Comparison of ENCODE assay signal across 8 cellular contexts in genomic region chr7:56074371-56074791, GRCh38. TPM values are rescaled to one million over a fixed set of nuclear protein-coding genes. Genes with fewer than 3 reads are reported as not detected.
DNase-seq lines count a peak whose midpoint lies in the region; ATAC-seq and TF ChIP-seq lines count a peak whose summit lies in the region.

No MANE protein-coding gene starts in this region.

- H3K36me3 ChIP-seq in Caco-2 (ENCODE audit: control insufficient read depth, insufficient read depth, low read length): peaks cover 6% of the 10 kb centered on the region

- H3K27me3 Mint-ChIP-seq in Caco-2 (ENCODE audit: insufficient read depth, unreplicated experiment): no peaks in the 10 kb centered on the region
- no peaks in the 10 kb centered on the region for H3K27me3 Mint-ChIP-seq in activated CD8-positive, alpha-beta T cell treated with anti-CD3 and anti-CD28 coated beads, Interleukin-2, amount 10 ng/mL, durations not matched to agents 7 days and 5 days (ENCODE audit: low read depth)
- no peaks in the 10 kb centered on the region for H3K27me3 Mint-ChIP-seq in effector memory CD8-positive, alpha-beta T cell
- no peaks in the 10 kb centered on the region for H3K27me3 Mint-ChIP-seq in mesothelial cell of epicardium (ENCODE audit: low read depth)

- TF ChIP-seq CTCF in Caco-2 (IDR thresholded peaks at IDR 0.05; ENCODE audit: insufficient read depth in 1 of 2, low read depth in 1 of 2, low read length in 1 of 2, severe bottlenecking in 1 of 2, unreplicated experiment in 1 of 2) (peak; percentile 81 to 89), mesothelial cell of epicardium (IDR thresholded peaks at IDR 0.05; ENCODE audit: unreplicated experiment) (peak; percentile 74)

- CTCF ChIA-PET in Caco-2 (lab: Charles Lee): interaction anchor here (0.5 to 1.5 kb wide), 5 partner anchors 9 to 69 kb away, joined by 3 to 8 read pairs (median 4); partner anchors contain the start of genes CCT6A and PSPH
- CTCF ChIA-PET in activated CD8-positive, alpha-beta T cell treated with anti-CD3 and anti-CD28 coated beads, Interleukin-2, amount 10 ng/mL, durations not matched to agents 7 days and 5 days (lab: Charles Lee): interaction anchor here (0.6 to 3.2 kb wide), 19 partner anchors 10 to 433 kb away, joined by 3 to 26 read pairs (median 6); partner anchors contain the start of genes CCT6A, CHCHD2, PSPH and SUMF2

- H3K27me3 ChIP-seq in Caco-2 (replicated peaks; ENCODE audit: control insufficient read depth, insufficient read depth, low read length): no peaks in the 10 kb centered on the region

- H3K4me3 Mint-ChIP-seq in Caco-2 (ENCODE audit: unreplicated experiment) (no peak overlapping the region), mesothelial cell of epicardium (no peak overlapping the region)
- no peak overlapping the region for H3K4me3 Mint-ChIP-seq in activated CD8-positive, alpha-beta T cell treated with anti-CD3 and anti-CD28 coated beads, Interleukin-2, amount 10 ng/mL, durations not matched to agents 7 days and 5 days
- no peak overlapping the region for H3K4me3 Mint-ChIP-seq in effector memory CD8-positive, alpha-beta T cell

- H3K4me3 ChIP-seq in Caco-2 (ENCODE audit: low read depth, low read length): no peak overlapping the region

- ATAC-seq in GM19463 (IDR thresholded peaks at IDR 0.05; ENCODE audit: unreplicated experiment) (peak; percentile 98), HG03521 (IDR thresholded peaks at IDR 0.05; ENCODE audit: unreplicated experiment) (peak; percentile 94)
- peak; percentile 90 for ATAC-seq in activated CD8-positive, alpha-beta T cell treated with anti-CD3 and anti-CD28 coated beads, Interleukin-2, amount 10 ng/mL, durations not matched to agents 7 days and 5 days
- ATAC-seq in effector memory CD8-positive, alpha-beta T cell (replicated peaks): peak; percentile 93

- no peaks in the 10 kb centered on the region for H3K9me3 ChIP-seq in Caco-2

- peaks cover 13% of the 10 kb centered on the region for H3K4me1 Mint-ChIP-seq in Caco-2 (ENCODE audit: low read depth, unreplicated experiment)
- peaks cover 5% of the 10 kb centered on the region for H3K4me1 Mint-ChIP-seq in activated CD8-positive, alpha-beta T cell treated with anti-CD3 and anti-CD28 coated beads, Interleukin-2, amount 10 ng/mL, durations not matched to agents 7 days and 5 days (ENCODE audit: low read depth)
- peaks cover 4 to 5% of the 10 kb centered on the region in 2 donors for H3K4me1 Mint-ChIP-seq in effector memory CD8-positive, alpha-beta T cell (ENCODE audit: low read depth in 2 of 2)
- H3K4me1 Mint-ChIP-seq in mesothelial cell of epicardium: peaks cover 2% of the 10 kb centered on the region

- POLR2A ChIA-PET in Caco-2 (lab: Charles Lee): no interaction called here
- POLR2A ChIA-PET in activated CD8-positive, alpha-beta T cell treated with anti-CD3 and anti-CD28 coated beads, Interleukin-2, amount 10 ng/mL, durations not matched to agents 7 days and 5 days (lab: Charles Lee): interaction anchor here (0.7 kb wide), 1 partner anchor 423 kb away, joined by 3 read pairs; no protein-coding TSS in a partner anchor

- H3K27ac Mint-ChIP-seq in Caco-2 (ENCODE audit: unreplicated experiment) (peak overlapping the region; percentile 30), mesothelial cell of epicardium (peak overlapping the region; percentile 73)
- peak overlapping the region; percentile 50 for H3K27ac Mint-ChIP-seq in activated CD8-positive, alpha-beta T cell treated with anti-CD3 and anti-CD28 coated beads, Interleukin-2, amount 10 ng/mL, durations not matched to agents 7 days and 5 days
- H3K27ac Mint-ChIP-seq in effector memory CD8-positive, alpha-beta T cell: no peak overlapping the region

- peaks cover 26% of the 10 kb centered on the region for H3K36me3 Mint-ChIP-seq in Caco-2 (ENCODE audit: insufficient read depth, unreplicated experiment)
- peaks cover 40% of the 10 kb centered on the region for H3K36me3 Mint-ChIP-seq in activated CD8-positive, alpha-beta T cell treated with anti-CD3 and anti-CD28 coated beads, Interleukin-2, amount 10 ng/mL, durations not matched to agents 7 days and 5 days (ENCODE audit: low read depth)
- H3K36me3 Mint-ChIP-seq in effector memory CD8-positive, alpha-beta T cell (ENCODE audit: insufficient read depth): peaks cover 44% of the 10 kb centered on the region
- H3K36me3 Mint-ChIP-seq in mesothelial cell of epicardium: peaks cover 29% of the 10 kb centered on the region

- intact Hi-C loops in Caco-2 (cut with micrococcal nuclease; ENCODE audit: unreplicated experiment): loop anchor here (1.0 to 10.0 kb wide), 6 partner anchors 69 to 480 kb away; partner anchors contain the start of gene ZNF713

- no TSS peak for BruUV-seq in Caco-2 (replicated peaks; lab: Mats Ljungman, UMichigan)

- no peaks in the 10 kb centered on the region for H3K9me3 Mint-ChIP-seq in Caco-2 (ENCODE audit: unreplicated experiment)
- no peaks in the 10 kb centered on the region for H3K9me3 Mint-ChIP-seq in activated CD8-positive, alpha-beta T cell treated with anti-CD3 and anti-CD28 coated beads, Interleukin-2, amount 10 ng/mL, durations not matched to agents 7 days and 5 days (ENCODE audit: insufficient read depth)
- H3K9me3 Mint-ChIP-seq in effector memory CD8-positive, alpha-beta T cell: no peaks in the 10 kb centered on the region
- H3K9me3 Mint-ChIP-seq in mesothelial cell of epicardium: no peaks in the 10 kb centered on the region

- H3K4me1 ChIP-seq in Caco-2: no peaks in the 10 kb centered on the region

- DNase-seq in Caco-2: peak; percentile 77 to 89
- peak; percentile 85 for DNase-seq in NCI-H82 treated with DMSO at 0.1 percent for 48 hours (lab: John Stamatoyannopoulos, UW; ENCODE audit: unreplicated experiment)
- DNase-seq in activated CD8-positive, alpha-beta T cell treated with anti-CD3 and anti-CD28 coated beads, Interleukin-2, amount 10 ng/mL, durations not matched to agents 7 days and 5 days: peak; percentile 70
- peak; percentile 57 to 71 (median 69) for DNase-seq in effector memory CD8-positive, alpha-beta T cell
- peak in 1 of 2 experiments; percentile 85 for DNase-seq in mesothelial cell of epicardium (ENCODE audit: low spot score in 2 of 2, unreplicated experiment in 2 of 2)
- peak; percentile 17 to 48 for DNase-seq in stimulated activated CD8-positive, alpha-beta memory T cell treated with anti-CD3 and anti-CD28 coated beads, Interleukin-7, amount 100 ng/mL, for 1 hour (ENCODE audit: low read depth in 2 of 2)

RNA-seq across cellular contexts. Expression of gene SUMF2, which starts 10.3 kb away (rescaled TPM):
- total RNA-seq in Caco-2 (2022) (150 and 172 TPM in 2 replicates), mesothelial cell of epicardium (153 to 156 TPM (median 156 TPM) in 3 replicates)
- total RNA-seq in activated CD8-positive, alpha-beta T cell treated with anti-CD3 and anti-CD28 coated beads, Interleukin-2, amount 10 ng/mL, durations not matched to agents 7 days and 5 days: 100 to 1,000 TPM; 121 to 124 TPM

RNA-seq across cellular contexts. Expression of gene PHKG1, which starts 18.4 kb away (rescaled TPM):
- total RNA-seq in Caco-2 (2022): 1.1 and 1.6 TPM in 2 replicates
- total RNA-seq in activated CD8-positive, alpha-beta T cell treated with anti-CD3 and anti-CD28 coated beads, Interleukin-2, amount 10 ng/mL, durations not matched to agents 7 days and 5 days: 1 to 10 TPM; 1.7 to 2.0 TPM
- 1.7 to 2.6 TPM (median 2.6 TPM) in 3 replicates for total RNA-seq in mesothelial cell of epicardium

RNA-seq across cellular contexts. Expression of gene CCT6A, which starts 22.8 kb away (rescaled TPM):
- total RNA-seq in Caco-2 (2022) (242 and 248 TPM in 2 replicates), mesothelial cell of epicardium (124 to 130 TPM (median 127 TPM) in 3 replicates)
- total RNA-seq in activated CD8-positive, alpha-beta T cell treated with anti-CD3 and anti-CD28 coated beads, Interleukin-2, amount 10 ng/mL, durations not matched to agents 7 days and 5 days: 100 to 1,000 TPM; 157 to 170 TPM

RNA-seq across cellular contexts. Expression of gene PSPH, which starts 23.1 kb away (rescaled TPM):
- total RNA-seq in Caco-2 (2022) (107 and 111 TPM in 2 replicates), mesothelial cell of epicardium (16.9 to 19.9 TPM (median 19.5 TPM) in 3 replicates)
- total RNA-seq in activated CD8-positive, alpha-beta T cell treated with anti-CD3 and anti-CD28 coated beads, Interleukin-2, amount 10 ng/mL, durations not matched to agents 7 days and 5 days: 10 to 100 TPM; 14.6 to 16.8 TPM

RNA-seq across cellular contexts. Expression of gene CHCHD2, which starts 31.9 kb away (rescaled TPM):
- total RNA-seq in Caco-2 (2022): 454 and 459 TPM in 2 replicates
- 100 to 1,000 TPM; 526 to 534 TPM for total RNA-seq in activated CD8-positive, alpha-beta T cell treated with anti-CD3 and anti-CD28 coated beads, Interleukin-2, amount 10 ng/mL, durations not matched to agents 7 days and 5 days
- total RNA-seq in mesothelial cell of epicardium: 195 to 215 TPM (median 214 TPM) in 3 replicates

Comparison
In these comparisons a context has a peak if more than half of its experiments do, and no peak if none do; other contexts are left out.
1. H3K27ac Mint-ChIP-seq: peak in Caco-2 (single experiment), activated CD8-positive, alpha-beta T cell treated with anti-CD3 and anti-CD28 coated beads, Interleukin-2, amount 10 ng/mL, durations not matched to agents 7 days and 5 days (single experiment) and mesothelial cell of epicardium (single experiment); none in effector memory CD8-positive, alpha-beta T cell (0 of 2).
2. Peak in every context shown above with its lines, with median percentiles within 50 percentile points of each other: ATAC-seq.